ENCODE assay signal across 9 cellular contexts in genomic region chr13:51451467-51452390, GRCh38. TPM values are rescaled to one million over a fixed set of nuclear protein-coding genes. Genes with fewer than 3 reads are reported as not detected.
A peak's percentile ranks its signal among the peaks of the same experiment; 100 is the strongest.
DNase-seq lines count a peak whose midpoint lies in the region; ATAC-seq, FAIRE-seq and TF ChIP-seq lines count a peak whose summit lies in the region.
"Had no signal": no experiment of that assay in that cellular context is flagged by ENCODE, and none has a peak within 500 bp of the region (broad histone marks: within the 10 kb centered on the region; RNA-seq: fewer than 3 reads in every experiment).

No MANE protein-coding gene starts in this region.

- peak overlapping the region; percentile 77 for H2AFZ ChIP-seq in keratinocyte (ENCODE audit: control insufficient read depth, low read length)

- TF ChIP-seq CTCF in keratinocyte (optimal IDR thresholded peaks at IDR 0.05 in 1 of 3, IDR thresholded peaks at IDR 0.05 in 1 of 3, conservative IDR thresholded peaks at IDR 0.05 in 1 of 3; ENCODE audit: extremely low read depth in 1 of 3, insufficient read depth in 2 of 3, low read length in 3 of 3) = no peak

- H4K20me1 ChIP-seq in keratinocyte (ENCODE audit: control insufficient read depth, extremely low read depth, insufficient read depth, low read length) = no peaks in the 10 kb centered on the region

- H3K27me3 ChIP-seq in keratinocyte (ENCODE audit: control insufficient read depth, extremely low read depth, insufficient read depth, low read length) = no peaks in the 10 kb centered on the region

- dilution Hi-C loops in keratinocyte (cut with MboI; ENCODE audit: extremely low pct_ligation_motif_present, low sequenced_read_pairs) = no loop called here

- FAIRE-seq in keratinocyte (lab: Jason Lieb, UNC) = no peak
- FAIRE-seq: A204.1 had no signal

- H3K27ac ChIP-seq in caudate nucleus (ENCODE audit: low read depth, low read length) (peak overlapping the region; percentile 95), keratinocyte (ENCODE audit: control insufficient read depth, insufficient read depth, low read length) (peak overlapping the region; percentile 86)

- no peaks in the 10 kb centered on the region for H3K9me3 ChIP-seq in keratinocyte (ENCODE audit: control insufficient read depth, low read depth, low read length)

- peak; percentile 32 for ATAC-seq in HG02973 (IDR thresholded peaks at IDR 0.05; ENCODE audit: unreplicated experiment)

- H3K4me2 ChIP-seq in keratinocyte (ENCODE audit: control insufficient read depth, extremely low read depth, insufficient read depth, low read depth, low read length) = peak overlapping the region; percentile 98

- peaks cover 11% of the 10 kb centered on the region for H3K4me1 ChIP-seq in keratinocyte (ENCODE audit: control insufficient read depth, extremely low read depth, insufficient read depth, low read length)

- H3K79me2 ChIP-seq in keratinocyte (ENCODE audit: control insufficient read depth, insufficient read depth, low read length) = peaks cover 21% of the 10 kb centered on the region

- H3K36me3 ChIP-seq in keratinocyte (ENCODE audit: control insufficient read depth in 2 of 2, extremely low read depth in 1 of 2, insufficient read depth in 2 of 2, low read length in 2 of 2) = peaks cover 8 to 13% of the 10 kb centered on the region in 2 experiments

- no peaks in the 10 kb centered on the region for H3K9me1 ChIP-seq in keratinocyte (ENCODE audit: control insufficient read depth, extremely low read depth, insufficient read depth, low read length)

- H3K9ac ChIP-seq in keratinocyte (ENCODE audit: control insufficient read depth, extremely low read depth, insufficient read depth, low read length) = peak overlapping the region; percentile 92

- DNase-seq in NCI-H1436 (lab: John Stamatoyannopoulos, UW) = peak; percentile 10
- DNase-seq in NCI-H1436 treated with DMSO at 0.1 percent for 48 hours (lab: John Stamatoyannopoulos, UW) = no peak
- peak; percentile 33 for DNase-seq in NCI-H2196 (lab: John Stamatoyannopoulos, UW; ENCODE audit: unreplicated experiment)
- DNase-seq in activated CD4-positive, CD25-positive, alpha-beta regulatory T cell (lab: John Stamatoyannopoulos, UW) = peak; percentile 44 to 70 (median 64)
- peak in 57 of 61 donors; percentile 8 to 87 (median 69) for DNase-seq in caudate nucleus (lab: John Stamatoyannopoulos, UW)
- no peak for DNase-seq in keratinocyte (ENCODE audit: low read depth, low spot score)
- peak; percentile 54 to 74 (median 67) for DNase-seq in stimulated activated CD4-positive, alpha-beta T cell treated with anti-CD3 and anti-CD28 coated beads, Interleukin-12 subunit alpha, Interleukin-12 subunit beta, amount 100 ng/mL, for 48 hours (ENCODE audit: low read depth in 2 of 3, low spot score in 1 of 3)

- peak overlapping the region; percentile 74 to 89 (median 84) for H3K4me3 ChIP-seq in keratinocyte (ENCODE audit: control insufficient read depth in 2 of 3, extremely low read depth in 1 of 3, insufficient read depth in 2 of 3, low read depth in 1 of 3, low read length in 3 of 3)

RNA-seq across cellular contexts. Expression of gene INTS6, which starts 1.1 kb away (rescaled TPM):
- 17.8 to 44.2 TPM (median 36.0 TPM) in 3 replicates for polyA plus RNA-seq in keratinocyte
- polyA plus RNA-seq in keratinocyte (2011; ENCODE audit: low read depth) = 97.6 TPM
- 17.0 and 64.7 TPM in 2 replicates for polyA plus RNA-seq in keratinocyte (2011; cell fraction: cytosol; rRNA removed)
- polyA plus RNA-seq in keratinocyte (2011; cell fraction: nucleus; rRNA removed) = 62.8 and 67.5 TPM in 2 replicates
- 16.8 and 33.2 TPM in 2 replicates for polyA plus RNA-seq in keratinocyte (2012; ENCODE audit: low replicate concordance)
- 28.4 to 171 TPM (median 142 TPM) in 3 replicates for polyA minus RNA-seq in keratinocyte
- polyA minus RNA-seq in keratinocyte (2011; cell fraction: cytosol; rRNA and poly(A)+ RNA removed) = 30.3 TPM
- polyA minus RNA-seq in keratinocyte (2011; cell fraction: nucleus; rRNA and poly(A)+ RNA removed) = 79.8 and 174 TPM in 2 replicates

Comparison
In these comparisons a context has a peak if more than half of its experiments do, and no peak if none do; other contexts are left out.
1. DNase-seq: peak in NCI-H1436 (single experiment), NCI-H2196 (single experiment), activated CD4-positive, CD25-positive, alpha-beta regulatory T cell (4 of 4), caudate nucleus (57 of 61) and stimulated activated CD4-positive, alpha-beta T cell treated with anti-CD3 and anti-CD28 coated beads, Interleukin-12 subunit alpha, Interleukin-12 subunit beta, amount 100 ng/mL, for 48 hours (3 of 3); none in NCI-H1436 treated with DMSO at 0.1 percent for 48 hours (single experiment) and keratinocyte (single experiment).